In genomic region chr19:36151144-36152051, GRCh38 we compare ENCODE assay signal across 13 cellular contexts. TPM values are rescaled to one million over a fixed set of nuclear protein-coding genes. Genes with fewer than 3 reads are reported as not detected.
DNase-seq lines count a peak whose midpoint lies in the region; ATAC-seq, FAIRE-seq and TF ChIP-seq lines count a peak whose summit lies in the region.
"Had no signal": no experiment of that assay in that cellular context is flagged by ENCODE, and none has a peak within 500 bp of the region (broad histone marks: within the 10 kb centered on the region; RNA-seq: fewer than 3 reads in every experiment).

No MANE protein-coding gene starts in this region.

- peaks cover 51% of the 10 kb centered on the region; the same call in 2 of the 3 replicates for H3K36me3 ChIP-seq in K562 (ENCODE audit: control insufficient read depth, insufficient read depth, low read length)
- H3K36me3 ChIP-seq in left ventricle myocardium inferior, result peaks cover 45% of the 10 kb centered on the region

- intact Hi-C loops in K562 (cut with micrococcal nuclease) (no loop called here), left ventricle myocardium inferior (cut with micrococcal nuclease) (no loop called here), posterior vena cava (cut with DNase I) (no loop called here)

- H4K20me1 ChIP-seq in K562 (replicated peaks; ENCODE audit: control insufficient read depth, insufficient read depth, low read length), result no peaks in the 10 kb centered on the region

- no peak for FAIRE-seq in K562 (lab: Jason Lieb, UNC)
- FAIRE-seq: bronchial epithelial cell had no signal

- ATAC-seq in K562 (peak; percentile 45; the same call in 2 of the 3 replicates), HG03139 (IDR thresholded peaks at IDR 0.05; ENCODE audit: unreplicated experiment) (no peak)
- ATAC-seq: naive thymus-derived CD8-positive, alpha-beta T cell had no signal

- BruUV-seq in K562 (replicated peaks; lab: Mats Ljungman, UMichigan), result no TSS peak

- H3K27ac ChIP-seq in K562 (ENCODE audit: extremely low read depth, low read depth, low read length) (no peak overlapping the region), left ventricle myocardium inferior (replicated peaks) (peak overlapping the region; percentile 99)
- H3K27ac ChIP-seq: BLaER1, KMS-11 had no signal

- peak; percentile 58 for DNase-seq in AG08395 (ENCODE audit: low spot score)
- DNase-seq in K562 (ENCODE audit: extremely low read depth in 1 of 4, low spot score in 3 of 4), result peak in 1 of 4 experiments; percentile 22
- DNase-seq in left ventricle myocardium inferior, result peak; percentile 78
- peak; percentile 86 for DNase-seq in posterior vena cava (ENCODE audit: low spot score)
- no peak for DNase-seq in activated naive CD4-positive, alpha-beta T cell (lab: John Stamatoyannopoulos, UW)
- no peak for DNase-seq in NCI-H526 (lab: John Stamatoyannopoulos, UW)
- DNase-seq in NCI-H2081 (lab: John Stamatoyannopoulos, UW), result no peak
- DNase-seq: activated CD4-positive, alpha-beta T cell treated with anti-CD3 and anti-CD28 coated beads for 1 hour; naive thymus-derived CD8-positive, alpha-beta T cell had no signal

- CTCF ChIA-PET in K562 (lab: Yijun Ruan, JAX; ENCODE audit: low intra/inter-chr PET ratio), result no interaction called here

- no peak overlapping the region for H3K4me3 ChIP-seq in K562
- peak overlapping the region; percentile 85 for H3K4me3 ChIP-seq in left ventricle myocardium inferior
- H3K4me3 ChIP-seq: BLaER1 had no signal

- H3K79me2 ChIP-seq in K562 (ENCODE audit: control insufficient read depth, insufficient read depth, low read length), result no peaks in the 10 kb centered on the region

- TF ChIP-seq POLR2A in K562 (conservative IDR thresholded peaks at IDR 0.05), result no peak

- in situ Hi-C loops in K562 (cut with MboI), result no loop called here

- no peaks in the 10 kb centered on the region for H3K9me3 ChIP-seq in K562 (replicated peaks; ENCODE audit: control insufficient read depth, insufficient read depth, low read depth, low read length)
- H3K9me3 ChIP-seq in left ventricle myocardium inferior (replicated peaks), result no peaks in the 10 kb centered on the region
- H3K9me3 ChIP-seq: BLaER1 had no signal

- no peak overlapping the region for H3K9ac ChIP-seq in K562 (ENCODE audit: insufficient read depth in 1 of 2, low read depth in 2 of 2, low read length in 2 of 2)
- H3K9ac ChIP-seq: BLaER1, KMS-11 had no signal

- TF ChIP-seq RAD21 in K562 (CRISPR knock-in tag; conservative IDR thresholded peaks at IDR 0.05 in 1 of 2, IDR thresholded peaks at IDR 0.05 in 1 of 2), result no peak

- 94% methylated on average over 21 of the region's 47 CpGs for WGBS in K562 (ENCODE audit: insufficient coverage, low coverage, missing lambda C conversion rate)

- no peak for TF ChIP-seq EP300 in K562 (IDR thresholded peaks at IDR 0.05; ENCODE audit: low read length)

- POLR2A ChIA-PET in K562 (lab: Yijun Ruan, JAX), result interaction anchor here (1.5 kb wide), 1 partner anchor 20 kb away, joined by 3 read pairs; no protein-coding TSS in a partner anchor

- no peak overlapping the region for H2AFZ ChIP-seq in K562 (ENCODE audit: low read depth, low read length)

- H3K4me2 ChIP-seq in K562 (ENCODE audit: insufficient read depth, low read length), result no peak overlapping the region
- H3K4me2 ChIP-seq: BLaER1, KMS-11 had no signal

- H3K27me3 ChIP-seq in K562 (ENCODE audit: control insufficient read depth in 2 of 2, insufficient read depth in 2 of 2, low read length in 2 of 2) (no peaks in the 10 kb centered on the region), left ventricle myocardium inferior (ENCODE audit: low read depth) (no peaks in the 10 kb centered on the region)
- H3K27me3 ChIP-seq: BLaER1 had no signal

- no peak for TF ChIP-seq CTCF in K562 (IDR thresholded peaks at IDR 0.05 in 2 of 3, conservative IDR thresholded peaks at IDR 0.05 in 1 of 3; ENCODE audit: insufficient read depth in 2 of 3, low read depth in 1 of 3, low read length in 3 of 3)
- TF ChIP-seq CTCF in left ventricle myocardium inferior (IDR thresholded peaks at IDR 0.05; ENCODE audit: borderline replicate concordance), result no peak

- H3K9me1 ChIP-seq in K562 (ENCODE audit: control insufficient read depth, insufficient read depth, low read length), result no peaks in the 10 kb centered on the region

- H3K4me1 ChIP-seq in K562 (replicated peaks in 1 of 2; ENCODE audit: control insufficient read depth in 2 of 2, insufficient read depth in 2 of 2, low read length in 2 of 2) (peaks cover 0 to 13% of the 10 kb centered on the region in 2 experiments; a peak in 2 of 5 replicates), left ventricle myocardium inferior (peaks cover 79% of the 10 kb centered on the region)
- H3K4me1 ChIP-seq: BLaER1 had no signal

RNA-seq across cellular contexts. Expression of gene COX7A1, which starts 0.8 kb away (rescaled TPM):
- not detected in 2 replicates for total RNA-seq in K562 (2011; cell fraction: chromatin; rRNA removed; ENCODE audit: low replicate concordance)
- total RNA-seq in K562 (2011; cell fraction: nucleolus; rRNA removed), result not detected in 2 replicates
- total RNA-seq in K562 (2011; cell fraction: nucleoplasm; rRNA removed), result not detected in 2 replicates
- not detected in 2 replicates for total RNA-seq in K562 (2014; rRNA removed)
- total RNA-seq in K562 (2014; rRNA removed; fragmentation: Illumina TruSeq; extraction: Trizol), result not detected in 2 replicates
- not detected in 2 replicates for total RNA-seq in K562 (2015; rRNA removed; fragmentation: Illumina TruSeq; extraction: Trizol)
- total RNA-seq in K562 (2021), result not detected in 2 replicates
- polyA plus RNA-seq in K562 (2011; rRNA removed), result not detected in 2 replicates
- not detected in 2 replicates for polyA plus RNA-seq in K562 (2011; cell fraction: cytosol; rRNA removed)
- not detected in 2 replicates for polyA plus RNA-seq in K562 (2011; cell fraction: nucleus; rRNA removed)
- polyA plus RNA-seq in K562 (2012), result not detected in 2 replicates
- not detected in 2 replicates for polyA plus RNA-seq in K562 (2014; fragmentation: Illumina TruSeq; extraction: Trizol)
- polyA plus RNA-seq in K562 (2014; fragmentation: Nextera tagmentation; extraction: Ambion mirVana), result under 1 TPM in 1 of 2 experiments, not detected in 1; 0.08 TPM
- not detected in 2 replicates for polyA plus RNA-seq in K562 (2014; rRNA removed)
- not detected in 2 replicates for polyA minus RNA-seq in K562 (2011; rRNA and poly(A)+ RNA removed)
- polyA minus RNA-seq in K562 (2011; cell fraction: cytosol; rRNA and poly(A)+ RNA removed), result not detected in 2 replicates
- not detected in 2 replicates for polyA minus RNA-seq in K562 (2011; cell fraction: nucleus; rRNA and poly(A)+ RNA removed)
- 2,839 TPM for total RNA-seq in left ventricle myocardium inferior
- total RNA-seq in posterior vena cava, result 100 to 1,000 TPM; 232 to 242 TPM
- total RNA-seq: naive thymus-derived CD8-positive, alpha-beta T cell had no signal
- polyA plus RNA-seq: naive thymus-derived CD8-positive, alpha-beta T cell had no signal

RNA-seq across cellular contexts. Expression of gene CAPNS1, which starts 11.5 kb away (rescaled TPM):
- 75.9 and 160 TPM in 2 replicates for total RNA-seq in K562 (2011; cell fraction: chromatin; rRNA removed; ENCODE audit: low replicate concordance)
- 99.5 and 114 TPM in 2 replicates for total RNA-seq in K562 (2011; cell fraction: nucleolus; rRNA removed)
- 111 and 114 TPM in 2 replicates for total RNA-seq in K562 (2011; cell fraction: nucleoplasm; rRNA removed)
- 171 and 230 TPM in 2 replicates for total RNA-seq in K562 (2014; rRNA removed)
- total RNA-seq in K562 (2014; rRNA removed; fragmentation: Illumina TruSeq; extraction: Trizol), result 173 and 179 TPM in 2 replicates
- 307 and 310 TPM in 2 replicates for total RNA-seq in K562 (2015; rRNA removed; fragmentation: Illumina TruSeq; extraction: Trizol)
- 400 and 436 TPM in 2 replicates for total RNA-seq in K562 (2021)
- polyA plus RNA-seq in K562 (2011; rRNA removed), result 363 and 480 TPM in 2 replicates
- 251 and 533 TPM in 2 replicates for polyA plus RNA-seq in K562 (2011; cell fraction: cytosol; rRNA removed)
- 166 and 183 TPM in 2 replicates for polyA plus RNA-seq in K562 (2011; cell fraction: nucleus; rRNA removed)
- polyA plus RNA-seq in K562 (2012), result 488 and 560 TPM in 2 replicates
- 576 and 589 TPM in 2 replicates for polyA plus RNA-seq in K562 (2014; fragmentation: Illumina TruSeq; extraction: Trizol)
- polyA plus RNA-seq in K562 (2014; fragmentation: Nextera tagmentation; extraction: Ambion mirVana), result 100 to 1,000 TPM in 1 of 2 experiments, 10 to 100 TPM in 1; 77.9 to 115 TPM
- polyA plus RNA-seq in K562 (2014; rRNA removed), result 244 and 258 TPM in 2 replicates
- polyA minus RNA-seq in K562 (2011; rRNA and poly(A)+ RNA removed), result 362 and 383 TPM in 2 replicates
- polyA minus RNA-seq in K562 (2011; cell fraction: cytosol; rRNA and poly(A)+ RNA removed), result 263 and 311 TPM in 2 replicates
- polyA minus RNA-seq in K562 (2011; cell fraction: nucleus; rRNA and poly(A)+ RNA removed), result 26.4 and 46.1 TPM in 2 replicates
- total RNA-seq in left ventricle myocardium inferior, result 767 TPM
- 100 to 1,000 TPM; 586 to 597 TPM for total RNA-seq in posterior vena cava

RNA-seq across cellular contexts. Expression of gene TBCB, which starts 36.1 kb away (rescaled TPM):
- 14.8 and 29.2 TPM in 2 replicates for total RNA-seq in K562 (2011; cell fraction: chromatin; rRNA removed; ENCODE audit: low replicate concordance)
- 22.8 and 26.1 TPM in 2 replicates for total RNA-seq in K562 (2011; cell fraction: nucleolus; rRNA removed)
- 20.6 and 22.5 TPM in 2 replicates for total RNA-seq in K562 (2011; cell fraction: nucleoplasm; rRNA removed)
- total RNA-seq in K562 (2014; rRNA removed), result 99.0 and 115 TPM in 2 replicates
- 38.2 and 47.7 TPM in 2 replicates for total RNA-seq in K562 (2014; rRNA removed; fragmentation: Illumina TruSeq; extraction: Trizol)
- 57.2 and 58.9 TPM in 2 replicates for total RNA-seq in K562 (2015; rRNA removed; fragmentation: Illumina TruSeq; extraction: Trizol)
- 71.0 and 79.5 TPM in 2 replicates for total RNA-seq in K562 (2021)
- polyA plus RNA-seq in K562 (2011; rRNA removed), result 48.6 and 62.4 TPM in 2 replicates
- polyA plus RNA-seq in K562 (2011; cell fraction: cytosol; rRNA removed), result 85.7 and 124 TPM in 2 replicates
- 36.5 and 40.8 TPM in 2 replicates for polyA plus RNA-seq in K562 (2011; cell fraction: nucleus; rRNA removed)
- 79.3 and 106 TPM in 2 replicates for polyA plus RNA-seq in K562 (2012)
- 57.8 and 66.5 TPM in 2 replicates for polyA plus RNA-seq in K562 (2014; fragmentation: Illumina TruSeq; extraction: Trizol)
- 1 to 10 TPM; 3.5 to 5.3 TPM for polyA plus RNA-seq in K562 (2014; fragmentation: Nextera tagmentation; extraction: Ambion mirVana)
- 109 TPM in 2 replicates for polyA plus RNA-seq in K562 (2014; rRNA removed)
- polyA minus RNA-seq in K562 (2011; rRNA and poly(A)+ RNA removed), result 30.6 and 46.9 TPM in 2 replicates
- polyA minus RNA-seq in K562 (2011; cell fraction: cytosol; rRNA and poly(A)+ RNA removed), result 25.7 and 30.2 TPM in 2 replicates
- 5.1 and 10.3 TPM in 2 replicates for polyA minus RNA-seq in K562 (2011; cell fraction: nucleus; rRNA and poly(A)+ RNA removed)
- total RNA-seq in left ventricle myocardium inferior, result 94.9 TPM
- total RNA-seq in posterior vena cava, result 100 to 1,000 TPM; 133 to 141 TPM

RNA-seq across cellular contexts. Expression of gene POLR2I, which starts 36.7 kb away (rescaled TPM):
- 11.1 and 40.1 TPM in 2 replicates for total RNA-seq in K562 (2011; cell fraction: chromatin; rRNA removed; ENCODE audit: low replicate concordance)
- total RNA-seq in K562 (2011; cell fraction: nucleolus; rRNA removed), result 41.2 and 47.8 TPM in 2 replicates
- 34.6 and 37.2 TPM in 2 replicates for total RNA-seq in K562 (2011; cell fraction: nucleoplasm; rRNA removed)
- 283 and 291 TPM in 2 replicates for total RNA-seq in K562 (2014; rRNA removed)
- 34.3 and 51.0 TPM in 2 replicates for total RNA-seq in K562 (2014; rRNA removed; fragmentation: Illumina TruSeq; extraction: Trizol)
- total RNA-seq in K562 (2015; rRNA removed; fragmentation: Illumina TruSeq; extraction: Trizol), result 109 and 112 TPM in 2 replicates
- total RNA-seq in K562 (2021), result 123 and 126 TPM in 2 replicates
- polyA plus RNA-seq in K562 (2011; rRNA removed), result 28.0 and 31.0 TPM in 2 replicates
- polyA plus RNA-seq in K562 (2011; cell fraction: cytosol; rRNA removed), result 67.3 and 164 TPM in 2 replicates
- 57.9 and 81.5 TPM in 2 replicates for polyA plus RNA-seq in K562 (2011; cell fraction: nucleus; rRNA removed)
- 216 and 265 TPM in 2 replicates for polyA plus RNA-seq in K562 (2012)
- polyA plus RNA-seq in K562 (2014; fragmentation: Illumina TruSeq; extraction: Trizol), result 71.8 and 112 TPM in 2 replicates
- 100 to 1,000 TPM; 197 to 235 TPM for polyA plus RNA-seq in K562 (2014; fragmentation: Nextera tagmentation; extraction: Ambion mirVana)
- 141 and 179 TPM in 2 replicates for polyA plus RNA-seq in K562 (2014; rRNA removed)
- polyA minus RNA-seq in K562 (2011; rRNA and poly(A)+ RNA removed), result 47.1 and 114 TPM in 2 replicates
- 109 and 165 TPM in 2 replicates for polyA minus RNA-seq in K562 (2011; cell fraction: cytosol; rRNA and poly(A)+ RNA removed)
- 28.4 and 32.3 TPM in 2 replicates for polyA minus RNA-seq in K562 (2011; cell fraction: nucleus; rRNA and poly(A)+ RNA removed)
- 130 TPM for total RNA-seq in left ventricle myocardium inferior
- 10 to 100 TPM; 43.9 to 47.6 TPM for total RNA-seq in posterior vena cava

RNA-seq across cellular contexts. Expression of gene OVOL3, which starts 40.5 kb away (rescaled TPM):
- total RNA-seq in K562 (2011; cell fraction: chromatin; rRNA removed; ENCODE audit: low replicate concordance), result not detected in 2 replicates
- 0.67 TPM in 1 of 2 replicates, not detected in the other for total RNA-seq in K562 (2011; cell fraction: nucleolus; rRNA removed)
- not detected in 2 replicates for total RNA-seq in K562 (2011; cell fraction: nucleoplasm; rRNA removed)
- total RNA-seq in K562 (2014; rRNA removed) (not detected in 2 replicates), K562 (2014; rRNA removed; fragmentation: Illumina TruSeq; extraction: Trizol) (not detected in 2 replicates), K562 (2015; rRNA removed; fragmentation: Illumina TruSeq; extraction: Trizol) (not detected in 2 replicates), K562 (2021) (not detected in 2 replicates), left ventricle myocardium inferior (not detected), posterior vena cava (not detected)
- polyA plus RNA-seq in K562 (2011; rRNA removed) (not detected in 2 replicates), K562 (2014; fragmentation: Illumina TruSeq; extraction: Trizol) (not detected in 2 replicates), K562 (2014; fragmentation: Nextera tagmentation; extraction: Ambion mirVana) (not detected), K562 (2014; rRNA removed) (not detected in 2 replicates)
- not detected in 2 replicates for polyA plus RNA-seq in K562 (2011; cell fraction: cytosol; rRNA removed)
- 0.23 TPM in 1 of 2 replicates, not detected in the other for polyA plus RNA-seq in K562 (2011; cell fraction: nucleus; rRNA removed)
- 0.17 TPM in 1 of 2 replicates, not detected in the other for polyA plus RNA-seq in K562 (2012)
- polyA minus RNA-seq in K562 (2011; rRNA and poly(A)+ RNA removed), result not detected in 2 replicates
- polyA minus RNA-seq in K562 (2011; cell fraction: cytosol; rRNA and poly(A)+ RNA removed), result not detected in 2 replicates
- polyA minus RNA-seq in K562 (2011; cell fraction: nucleus; rRNA and poly(A)+ RNA removed), result not detected in 2 replicates
- total RNA-seq: bronchial epithelial cell; naive thymus-derived CD8-positive, alpha-beta T cell had no signal
- polyA plus RNA-seq: naive thymus-derived CD8-positive, alpha-beta T cell had no signal

Comparison
In these comparisons a context has a peak if more than half of its experiments do, and no peak if none do; other contexts are left out.
1. DNase-seq: peak in AG08395 (single experiment), left ventricle myocardium inferior (single experiment) and posterior vena cava (single experiment); none in activated naive CD4-positive, alpha-beta T cell (0 of 4), NCI-H526 (0 of 2) and NCI-H2081 (0 of 2).
2. RNA of gene COX7A1, which starts 0.8 kb away (total RNA-seq): 2,839 TPM in left ventricle myocardium inferior (single experiment) and 232 to 242 TPM in posterior vena cava; not detected in K562; every median in the first group is over 100 times any median in the second.